7 cellular contexts compared by ENCODE assay signal in genomic region chr14:93975791-93976476, GRCh38. TPM values are rescaled to one million over a fixed set of nuclear protein-coding genes. Genes with fewer than 3 reads are reported as not detected.
DNase-seq lines count a peak whose midpoint lies in the region; ATAC-seq, FAIRE-seq and TF ChIP-seq lines count a peak whose summit lies in the region.

No MANE protein-coding gene starts in this region.

- TF ChIP-seq CTCF in D721Med (IDR thresholded peaks at IDR 0.05; ENCODE audit: insufficient read depth, missing control alignments): no peak

- no peak for FAIRE-seq in D721Med (lab: Jason Lieb, UNC)

- peak; percentile 80 for DNase-seq in SK-MEL-5 (ENCODE audit: low read depth, low spot score)
- DNase-seq in inferior parietal cortex (ENCODE audit: extremely low spot score): peak; percentile 60
- no peak for DNase-seq in D721Med (ENCODE audit: insufficient read length, low spot score)
- DNase-seq in kidney glomerular epithelial cell (lab: John Stamatoyannopoulos, UW): no peak
- DNase-seq in GM19240 (ENCODE audit: insufficient read length, low spot score): no peak

- in situ Hi-C loops in SK-MEL-5 (cut with HindIII; ENCODE audit: low pct_unique_long_range_greater_than_20kb, low sequenced_read_pairs): no loop called here

- ATAC-seq in GM18873 (IDR thresholded peaks at IDR 0.05; ENCODE audit: low FRiP score, unreplicated experiment) (peak; percentile 67), HG02642 (IDR thresholded peaks at IDR 0.05; ENCODE audit: poor library complexity, unreplicated experiment) (peak; percentile 59)

RNA-seq across cellular contexts. Expression of gene ASB2, which starts 0.4 kb away (rescaled TPM):
- total RNA-seq in SK-MEL-5 (2014; rRNA removed; shearing (Covaris generic)): 3.8 and 3.9 TPM in 2 replicates
- 1.5 and 2.2 TPM in 2 replicates for polyA plus RNA-seq in SK-MEL-5 (2015; cell fraction: cytosol; rRNA removed)
- polyA plus RNA-seq in SK-MEL-5 (2015; cell fraction: nucleus; rRNA removed): 1.1 TPM in 2 replicates

RNA-seq across cellular contexts. Expression of gene CCDC197, which starts 21.2 kb away (rescaled TPM):
- not detected in 2 replicates for total RNA-seq in SK-MEL-5 (2014; rRNA removed; shearing (Covaris generic))
- not detected in 2 replicates for polyA plus RNA-seq in SK-MEL-5 (2015; cell fraction: cytosol; rRNA removed)
- not detected in 2 replicates for polyA plus RNA-seq in SK-MEL-5 (2015; cell fraction: nucleus; rRNA removed)

RNA-seq across cellular contexts. Expression of gene FAM181A, which starts 48.8 kb away (rescaled TPM):
- not detected in 2 replicates for total RNA-seq in SK-MEL-5 (2014; rRNA removed; shearing (Covaris generic))
- polyA plus RNA-seq in SK-MEL-5 (2015; cell fraction: cytosol; rRNA removed): not detected in 2 replicates
- polyA plus RNA-seq in SK-MEL-5 (2015; cell fraction: nucleus; rRNA removed): not detected in 2 replicates

RNA-seq across cellular contexts. Expression of gene OTUB2, which starts 50.2 kb away (rescaled TPM):
- total RNA-seq in SK-MEL-5 (2014; rRNA removed; shearing (Covaris generic)): 3.5 and 4.4 TPM in 2 replicates
- 3.4 and 4.3 TPM in 2 replicates for polyA plus RNA-seq in SK-MEL-5 (2015; cell fraction: cytosol; rRNA removed)
- polyA plus RNA-seq in SK-MEL-5 (2015; cell fraction: nucleus; rRNA removed): 2.5 and 2.6 TPM in 2 replicates

Comparison
In these comparisons a context has a peak if more than half of its experiments do, and no peak if none do; other contexts are left out.
1. DNase-seq: peak in SK-MEL-5 (single experiment) and inferior parietal cortex (single experiment); none in D721Med (single experiment), kidney glomerular epithelial cell (single experiment) and GM19240 (single experiment).